Comparison of ENCODE assay signal across 22 cellular contexts in genomic region chr12:30757316-30757715, GRCh38. TPM values are rescaled to one million over a fixed set of nuclear protein-coding genes. Genes with fewer than 3 reads are reported as not detected.
DNase-seq lines count a peak whose midpoint lies in the region; ATAC-seq, FAIRE-seq and TF ChIP-seq lines count a peak whose summit lies in the region.
"Had no signal": no experiment of that assay in that cellular context is flagged by ENCODE, and none has a peak within 500 bp of the region (broad histone marks: within the 10 kb centered on the region; RNA-seq: fewer than 3 reads in every experiment).

No MANE protein-coding gene starts in this region.

- H3K9me3 ChIP-seq in K562 (replicated peaks; ENCODE audit: control insufficient read depth, insufficient read depth, low read depth, low read length): peaks cover 2% of the 10 kb centered on the region
- H3K9me3 ChIP-seq in thyroid gland: no peaks in the 10 kb centered on the region
- H3K9me3 ChIP-seq: Caco-2, HAP-1 had no signal

- intact Hi-C loops in natural killer cell (cut with micrococcal nuclease) (loop anchor here (10.0 kb wide), 1 partner anchor 967 kb away; the partner anchor contains the start of gene AMN1), K562 (cut with micrococcal nuclease) (no loop called here), thyroid gland (cut with DNase I) (loop anchor here (10.0 kb wide), 1 partner anchor 63 kb away; the partner anchor contains the start of gene IPO8)

- no peak for ATAC-seq in natural killer cell treated with Interleukin-12 subunit alpha and Interleukin-12 subunit beta and Interleukin-15 and Interleukin-18, amount 100 ng/mL, for 72 hours
- ATAC-seq in natural killer cell (no peak), K562 (no peak), GM19351 (IDR thresholded peaks at IDR 0.05; ENCODE audit: unreplicated experiment) (no peak)
- ATAC-seq: A549 had no signal

- no peaks in the 10 kb centered on the region for H3K36me3 Mint-ChIP-seq in natural killer cell treated with Interleukin-12 subunit alpha and Interleukin-12 subunit beta and Interleukin-15 and Interleukin-18, amount 100 ng/mL, for 72 hours
- H3K36me3 Mint-ChIP-seq in natural killer cell (no peaks in the 10 kb centered on the region), immature natural killer cell (no peaks in the 10 kb centered on the region)

- no peaks in the 10 kb centered on the region for H3K27me3 Mint-ChIP-seq in natural killer cell treated with Interleukin-12 subunit alpha and Interleukin-12 subunit beta and Interleukin-15 and Interleukin-18, amount 100 ng/mL, for 72 hours
- no peaks in the 10 kb centered on the region for H3K27me3 Mint-ChIP-seq in natural killer cell (ENCODE audit: low read depth in 2 of 2)
- H3K27me3 Mint-ChIP-seq in immature natural killer cell (ENCODE audit: low read depth in 3 of 3): peaks cover 6 to 13% (median 10%) of the 10 kb centered on the region in 3 donors
- H3K27me3 Mint-ChIP-seq: CD4-positive, alpha-beta T cell had no signal

- H3K4me1 Mint-ChIP-seq in natural killer cell treated with Interleukin-12 subunit alpha and Interleukin-12 subunit beta and Interleukin-15 and Interleukin-18, amount 100 ng/mL, for 72 hours (ENCODE audit: low read depth in 2 of 2): peaks cover 23 to 40% of the 10 kb centered on the region in 2 donors
- H3K4me1 Mint-ChIP-seq in natural killer cell: peaks cover 17 to 29% of the 10 kb centered on the region in 2 donors
- H3K4me1 Mint-ChIP-seq in immature natural killer cell: peaks cover 20 to 33% of the 10 kb centered on the region in 2 donors

- no peak for FAIRE-seq in K562 (lab: Jason Lieb, UNC)
- FAIRE-seq: A549, D721Med, GM12892, GM18507, GM19239 had no signal

- no peaks in the 10 kb centered on the region for H4K20me1 ChIP-seq in K562 (replicated peaks; ENCODE audit: control insufficient read depth, insufficient read depth, low read length)

- H3K4me3 ChIP-seq in K562 (no peak overlapping the region), thyroid gland (replicated peaks in 1 of 3) (no peak overlapping the region)
- H3K4me3 ChIP-seq: A549, GM23248, HAP-1 had no signal

- TF ChIP-seq CTCF in natural killer cell (IDR thresholded peaks at IDR 0.05): no peak
- TF ChIP-seq CTCF in K562 (IDR thresholded peaks at IDR 0.05 in 2 of 3, conservative IDR thresholded peaks at IDR 0.05 in 1 of 3; ENCODE audit: insufficient read depth in 2 of 3, low read depth in 1 of 3, low read length in 3 of 3): no peak
- no peak for TF ChIP-seq CTCF in thyroid gland (IDR thresholded peaks at IDR 0.05)

- H3K36me3 ChIP-seq in K562 (ENCODE audit: control insufficient read depth, insufficient read depth, low read length) (no peaks in the 10 kb centered on the region; the same call in 2 of the 3 replicates), thyroid gland (no peaks in the 10 kb centered on the region)
- H3K36me3 ChIP-seq: HAP-1 had no signal

- TF ChIP-seq RAD21 in K562 (CRISPR knock-in tag; conservative IDR thresholded peaks at IDR 0.05 in 1 of 2, IDR thresholded peaks at IDR 0.05 in 1 of 2): no peak

- H3K4me2 ChIP-seq in K562 (ENCODE audit: insufficient read depth, low read length): 0 out of 2 replicates have a peak overlapping the region, but pooled peaks have one; percentile 17
- H3K4me2 ChIP-seq: A549 had no signal

- CTCF ChIA-PET in K562 (lab: Yijun Ruan, JAX; ENCODE audit: low intra/inter-chr PET ratio): no interaction called here

- no peak for TF ChIP-seq POLR2A in K562 (conservative IDR thresholded peaks at IDR 0.05)
- no peak for TF ChIP-seq POLR2A in thyroid gland (IDR thresholded peaks at IDR 0.05)

- peak overlapping the region; percentile 33 for H3K27ac ChIP-seq in K562 (ENCODE audit: extremely low read depth, low read depth, low read length)
- no peak overlapping the region for H3K27ac ChIP-seq in thyroid gland
- H3K27ac ChIP-seq: 22Rv1, A549, C4-2B, GM23248 had no signal

- TF ChIP-seq EP300 in K562 (IDR thresholded peaks at IDR 0.05; ENCODE audit: low read length): peak; percentile 65; the same call in 1 of the 2 replicates

- POLR2A ChIA-PET in K562 (lab: Yijun Ruan, JAX): interaction anchor here (1.2 kb wide), 1 partner anchor 16 kb away, joined by 5 read pairs; no protein-coding TSS in a partner anchor

- peaks cover 12% of the 10 kb centered on the region; the same call in 1 of the 3 replicates for H3K79me2 ChIP-seq in K562 (ENCODE audit: control insufficient read depth, insufficient read depth, low read length)

- BruUV-seq in K562 (replicated peaks; lab: Mats Ljungman, UMichigan): no TSS peak

- peak overlapping the region; percentile 64 for H2AFZ ChIP-seq in K562 (ENCODE audit: low read depth, low read length)
- H2AFZ ChIP-seq: GM23248 had no signal

- H3K9me1 ChIP-seq in K562 (ENCODE audit: control insufficient read depth, insufficient read depth, low read length): no peaks in the 10 kb centered on the region

- H3K9ac ChIP-seq in K562 (ENCODE audit: insufficient read depth in 1 of 2, low read depth in 2 of 2, low read length in 2 of 2): peak overlapping the region in 1 of 2 experiments; percentile 19; a peak in 1 of 4 replicates
- H3K9ac ChIP-seq: GM23248 had no signal

- H3K4me1 ChIP-seq in K562 (replicated peaks in 1 of 2; ENCODE audit: control insufficient read depth in 2 of 2, insufficient read depth in 2 of 2, low read length in 2 of 2) (peaks cover 16 to 26% of the 10 kb centered on the region in 2 experiments; a peak in 3 of 5 replicates), thyroid gland (peaks cover 8 to 9% of the 10 kb centered on the region in 2 donors)

- 2% methylated on average over 4 of the region's 4 CpGs for WGBS in K562 (ENCODE audit: insufficient coverage, low coverage, missing lambda C conversion rate)
- whole genome bisulfite sequencing in thyroid gland, 2 donors: 86 to 89% methylated on average over 4 of the region's 4 CpGs

- no peak for DNase-seq in natural killer cell treated with Interleukin-12 subunit alpha and Interleukin-12 subunit beta and Interleukin-15 and Interleukin-18, amount 100 ng/mL, for 72 hours (ENCODE audit: low spot score)
- DNase-seq in natural killer cell (no peak), K562 (ENCODE audit: extremely low read depth in 1 of 4, low spot score in 3 of 4) (peak in 2 of 4 experiments; percentile 53 to 66), immature natural killer cell (no peak), thyroid gland (no peak), NCI-H748 (lab: John Stamatoyannopoulos, UW; ENCODE audit: unreplicated experiment) (no peak)
- DNase-seq: AML-193; Caco-2; CD4-positive, alpha-beta T cell; DMS153; DMS79; GDM1; GM23248 had no signal

- peak overlapping the region; percentile 41 for H3K4me3 Mint-ChIP-seq in natural killer cell treated with Interleukin-12 subunit alpha and Interleukin-12 subunit beta and Interleukin-15 and Interleukin-18, amount 100 ng/mL, for 72 hours
- H3K4me3 Mint-ChIP-seq in natural killer cell: no peak overlapping the region
- no peak overlapping the region for H3K4me3 Mint-ChIP-seq in immature natural killer cell

- no peaks in the 10 kb centered on the region for H3K9me3 Mint-ChIP-seq in natural killer cell treated with Interleukin-12 subunit alpha and Interleukin-12 subunit beta and Interleukin-15 and Interleukin-18, amount 100 ng/mL, for 72 hours
- H3K9me3 Mint-ChIP-seq in natural killer cell (no peaks in the 10 kb centered on the region), immature natural killer cell (no peaks in the 10 kb centered on the region)
- H3K9me3 Mint-ChIP-seq: CD4-positive, alpha-beta T cell had no signal

- in situ Hi-C loops in K562 (cut with MboI): no loop called here

- no peak overlapping the region for H3K27ac Mint-ChIP-seq in natural killer cell treated with Interleukin-12 subunit alpha and Interleukin-12 subunit beta and Interleukin-15 and Interleukin-18, amount 100 ng/mL, for 72 hours
- H3K27ac Mint-ChIP-seq in natural killer cell (peak overlapping the region in 1 of 2 donors; percentile 82), immature natural killer cell (peak overlapping the region in 5 of 6 donors; percentile 21 to 80 (median 68))

- H3K27me3 ChIP-seq in K562 (ENCODE audit: control insufficient read depth in 2 of 2, insufficient read depth in 2 of 2, low read length in 2 of 2): no peaks in the 10 kb centered on the region
- H3K27me3 ChIP-seq in thyroid gland: no peaks in the 10 kb centered on the region

TF ChIP-seq in K562, 482 proteins besides CTCF, POLR2A, EP300 and RAD21 (continues in another document):
- TF ChIP-seq DPF2 (IDR thresholded peaks at IDR 0.05) (peak; percentile 87), EGR1 (conservative IDR thresholded peaks at IDR 0.05) (no peak), TOE1 (IDR thresholded peaks at IDR 0.05; ENCODE audit: borderline replicate concordance) (no peak), TOE1 (CRISPR knock-in tag; IDR thresholded peaks at IDR 0.05; ENCODE audit: borderline replicate concordance, low read depth) (no peak), NFE2L1 (tag; IDR thresholded peaks at IDR 0.05; ENCODE audit: borderline replicate concordance, low read depth) (no peak), CC2D1A (IDR thresholded peaks at IDR 0.05) (peak; percentile 33; the same call in 1 of the 2 replicates)

RNA-seq across cellular contexts. Expression of gene CAPRIN2, which starts 2.6 kb away (rescaled TPM):
- 10 to 100 TPM; 12.9 to 16.2 TPM for total RNA-seq in natural killer cell treated with Interleukin-12 subunit alpha and Interleukin-12 subunit beta and Interleukin-15 and Interleukin-18, amount 100 ng/mL, for 72 hours
- total RNA-seq in natural killer cell (10 to 100 TPM; 38.1 to 53.2 (median 38.7) TPM), K562 (2014; rRNA removed) (5.3 and 6.7 TPM in 2 replicates), K562 (2014; rRNA removed; fragmentation: Illumina TruSeq; extraction: Trizol) (8.9 and 10.0 TPM in 2 replicates), K562 (2015; rRNA removed; fragmentation: Illumina TruSeq; extraction: Trizol) (8.2 and 9.4 TPM in 2 replicates), K562 (2021) (7.4 and 8.3 TPM in 2 replicates), thyroid gland (10 to 100 TPM; 32.3 to 96.3 (median 43.8) TPM)
- 22.1 and 98.5 TPM in 2 replicates for total RNA-seq in K562 (2011; cell fraction: chromatin; rRNA removed; ENCODE audit: low replicate concordance)
- 8.2 and 17.9 TPM in 2 replicates for total RNA-seq in K562 (2011; cell fraction: nucleolus; rRNA removed)
- total RNA-seq in K562 (2011; cell fraction: nucleoplasm; rRNA removed): 28.2 and 33.9 TPM in 2 replicates
- polyA plus RNA-seq in K562 (2011; rRNA removed) (12.3 and 14.5 TPM in 2 replicates), K562 (2014; fragmentation: Illumina TruSeq; extraction: Trizol) (11.1 and 12.3 TPM in 2 replicates), K562 (2014; fragmentation: Nextera tagmentation; extraction: Ambion mirVana) (1 to 10 TPM; 2.3 to 3.4 TPM), K562 (2014; rRNA removed) (8.8 and 9.4 TPM in 2 replicates), immature natural killer cell (1 to 10 TPM; 3.0 to 8.8 (median 7.2) TPM)
- polyA plus RNA-seq in K562 (2011; cell fraction: cytosol; rRNA removed): 3.6 and 6.2 TPM in 2 replicates
- 38.3 and 43.2 TPM in 2 replicates for polyA plus RNA-seq in K562 (2011; cell fraction: nucleus; rRNA removed)
- 5.6 and 10.0 TPM in 2 replicates for polyA plus RNA-seq in K562 (2012)
- 10.8 and 12.1 TPM in 2 replicates for polyA minus RNA-seq in K562 (2011; rRNA and poly(A)+ RNA removed)
- 2.9 and 6.1 TPM in 2 replicates for polyA minus RNA-seq in K562 (2011; cell fraction: cytosol; rRNA and poly(A)+ RNA removed)
- 8.9 and 16.7 TPM in 2 replicates for polyA minus RNA-seq in K562 (2011; cell fraction: nucleus; rRNA and poly(A)+ RNA removed)

Comparison
In these comparisons a context has a peak if more than half of its experiments do, and no peak if none do; other contexts are left out.
1. H3K27ac Mint-ChIP-seq: peak in immature natural killer cell (5 of 6); none in natural killer cell treated with Interleukin-12 subunit alpha and Interleukin-12 subunit beta and Interleukin-15 and Interleukin-18, amount 100 ng/mL, for 72 hours (0 of 2).